ENCODE assay signal across 8 cellular contexts in genomic region chr9:68705636-68706578, GRCh38. TPM values are rescaled to one million over a fixed set of nuclear protein-coding genes. Genes with fewer than 3 reads are reported as not detected.
DNase-seq lines count a peak whose midpoint lies in the region; ATAC-seq and TF ChIP-seq lines count a peak whose summit lies in the region.

No MANE protein-coding gene starts in this region.

- no peak for TF ChIP-seq POLR2A in thyroid gland (IDR thresholded peaks at IDR 0.05)

- H3K9me3 ChIP-seq in lower lobe of right lung (no peaks in the 10 kb centered on the region), thyroid gland (no peaks in the 10 kb centered on the region)

- no peaks in the 10 kb centered on the region for H3K36me3 Mint-ChIP-seq in chondrocyte (ENCODE audit: low read depth)

- peaks cover 2% of the 10 kb centered on the region for H3K9me3 Mint-ChIP-seq in chondrocyte (ENCODE audit: low read depth)

- intact Hi-C loops in lower lobe of right lung (cut with DNase I) (no loop called here), thyroid gland (cut with DNase I) (no loop called here)

- ATAC-seq in HG02588 (IDR thresholded peaks at IDR 0.05; ENCODE audit: unreplicated experiment) (peak; percentile 5), lower lobe of right lung (peak; percentile 39 to 55)

- H3K27ac Mint-ChIP-seq in chondrocyte (ENCODE audit: unreplicated experiment): no peak overlapping the region

- H3K4me1 Mint-ChIP-seq in chondrocyte (ENCODE audit: low read depth): peaks cover 9% of the 10 kb centered on the region

- DNase-seq in DMS79 treated with DMSO at 0.1 percent for 48 hours (lab: John Stamatoyannopoulos, UW) (peak; percentile 25), DMS79 (lab: John Stamatoyannopoulos, UW) (no peak), NCI-H774 (lab: John Stamatoyannopoulos, UW) (peak; percentile 58), chondrocyte (ENCODE audit: low spot score) (no peak), lower lobe of right lung (no peak), thyroid gland (peak; percentile 10), HCEC 1CT (no peak)

- H3K4me1 ChIP-seq in lower lobe of right lung (peaks cover 55% of the 10 kb centered on the region), thyroid gland (peaks cover 11 to 13% of the 10 kb centered on the region in 2 donors)

- peaks cover 4% of the 10 kb centered on the region for H3K27me3 ChIP-seq in lower lobe of right lung (ENCODE audit: low read depth)
- no peaks in the 10 kb centered on the region for H3K27me3 ChIP-seq in thyroid gland

- peak overlapping the region; percentile 77 for H3K4me3 Mint-ChIP-seq in chondrocyte (ENCODE audit: unreplicated experiment)

- WGBS in thyroid gland, 2 donors: 1 to 2% methylated on average over 24 to 30 of the region's 54 CpGs

- H3K36me3 ChIP-seq in lower lobe of right lung (no peaks in the 10 kb centered on the region), thyroid gland (no peaks in the 10 kb centered on the region)

- TF ChIP-seq CTCF in chondrocyte (IDR thresholded peaks at IDR 0.05) (no peak), lower lobe of right lung (IDR thresholded peaks at IDR 0.05) (peak; percentile 7), thyroid gland (IDR thresholded peaks at IDR 0.05) (no peak)

- H3K27ac ChIP-seq in lower lobe of right lung (peak overlapping the region; percentile 88), thyroid gland (no peak overlapping the region)

- H3K27me3 Mint-ChIP-seq in chondrocyte (ENCODE audit: low read depth): peaks cover 74% of the 10 kb centered on the region

- peak overlapping the region; percentile 73 for H3K4me3 ChIP-seq in lower lobe of right lung
- peak overlapping the region; percentile 5 to 38 (median 26) for H3K4me3 ChIP-seq in thyroid gland (replicated peaks in 1 of 3)

RNA-seq across cellular contexts. Expression of gene PIP5K1B, which starts 0.9 kb away (rescaled TPM):
- total RNA-seq in chondrocyte (not detected in 3 replicates), lower lobe of right lung (35.9 TPM), thyroid gland (1 to 10 TPM in 2 of 4 donors, under 1 TPM in 2; 0.63 to 1.6 (median 0.98) TPM)

Comparison
In these comparisons a context has a peak if more than half of its experiments do, and no peak if none do; other contexts are left out.
1. DNase-seq: peak in DMS79 treated with DMSO at 0.1 percent for 48 hours (single experiment), NCI-H774 (single experiment) and thyroid gland (2 of 2); none in DMS79 (single experiment), chondrocyte (single experiment), lower lobe of right lung (single experiment) and HCEC 1CT (single experiment).
2. RNA of gene PIP5K1B, which starts 0.9 kb away (total RNA-seq): 35.9 TPM in lower lobe of right lung (single experiment); 0.63 to 1.6 TPM in thyroid gland and not detected in chondrocyte; every median in the first group is over 10 times any median in the second.